26 cellular contexts compared by ENCODE assay signal in genomic region chr1:212104586-212105282, GRCh38.
DNase-seq lines count a peak whose midpoint lies in the region; ATAC-seq and TF ChIP-seq lines count a peak whose summit lies in the region.
"Had no signal": no experiment of that assay in that cellular context is flagged by ENCODE, and none has a peak within 500 bp of the region (broad histone marks: within the 10 kb centered on the region; RNA-seq: fewer than 3 reads in every experiment).

No MANE protein-coding gene starts in this region.

- TF ChIP-seq EP300 in suprapubic skin (IDR thresholded peaks at IDR 0.05) = no peak

- peak overlapping the region; percentile 41 to 71 for H3K27ac ChIP-seq in coronary artery
- H3K27ac ChIP-seq in suprapubic skin = peak overlapping the region; percentile 18
- H3K27ac ChIP-seq: 22Rv1; BLaER1 treated with 17β-estradiol and CSF1 and Interleukin-3, amounts not matched to agents 10 nM and 100 nM; cardiac muscle cell; SJCRH30; WERI-Rb-1 had no signal

- WGBS in suprapubic skin = 21% methylated on average over 3 of the region's 3 CpGs

- DNase-seq in NCI-H82 (lab: John Stamatoyannopoulos, UW) (peak; percentile 16), NCI-H82 treated with DMSO at 0.1 percent for 48 hours (lab: John Stamatoyannopoulos, UW; ENCODE audit: unreplicated experiment) (no peak), coronary artery (ENCODE audit: low spot score) (no peak), left colon (no peak), suprapubic skin (ENCODE audit: low spot score in 2 of 2) (no peak), anterior cingulate cortex (lab: John Stamatoyannopoulos, UW) (no peak)
- no peak for DNase-seq in activated CD8-positive, alpha-beta T cell treated with anti-CD3 and anti-CD28 coated beads for 36 hours
- DNase-seq in activated CD4-positive, CD25-positive, alpha-beta regulatory T cell (lab: John Stamatoyannopoulos, UW) = no peak
- DNase-seq: activated CD4-positive, alpha-beta T cell treated with anti-CD3 and anti-CD28 coated beads, Interleukin-2, amount 50 U/mL, for 4 hours; activated T-cell treated with anti-CD3 and anti-CD28 coated beads for 4 hours; Calu3; effector CD4-positive, alpha-beta T cell; MM.1S; NCI-H146; NCI-H2171 treated with DMSO at 0.1 percent for 48 hours; NCI-H748 treated with DMSO at 0.1 percent for 48 hours; occipital lobe; PC-3; SJCRH30; stimulated activated CD4-positive, alpha-beta T cell treated with anti-CD3 and anti-CD28 coated beads, Interleukin-12 subunit alpha, Interleukin-12 subunit beta, amount 100 ng/mL, for 4 hours; T-helper 2 cell; WERI-Rb-1 had no signal

- H3K27ac Mint-ChIP-seq in activated CD8-positive, alpha-beta T cell treated with anti-CD3 and anti-CD28 coated beads for 36 hours = no peak overlapping the region

- H3K4me3 ChIP-seq in coronary artery = no peak overlapping the region
- H3K4me3 ChIP-seq in suprapubic skin = no peak overlapping the region
- H3K4me3 ChIP-seq: BLaER1 treated with 17β-estradiol and CSF1 and Interleukin-3, amounts not matched to agents 10 nM and 100 nM; cardiac muscle cell; SJCRH30 had no signal

- H3K36me3 ChIP-seq in suprapubic skin = no peaks in the 10 kb centered on the region

- H3K36me3 Mint-ChIP-seq in activated CD8-positive, alpha-beta T cell treated with anti-CD3 and anti-CD28 coated beads for 36 hours (ENCODE audit: low read depth) = peaks cover 76% of the 10 kb centered on the region

- ATAC-seq in left colon = peak; percentile 97
- ATAC-seq in activated CD8-positive, alpha-beta T cell treated with anti-CD3 and anti-CD28 coated beads for 36 hours = no peak
- ATAC-seq: esophagus mucosa, PC-3 had no signal

- POLR2A ChIA-PET in activated CD8-positive, alpha-beta T cell treated with anti-CD3 and anti-CD28 coated beads for 36 hours (lab: Charles Lee) = interaction anchor here (0.6 kb wide), 1 partner anchor 58 kb away, joined by 3 read pairs; no protein-coding TSS in a partner anchor

- intact Hi-C loops in left colon (cut with DNase I, micrococcal nuclease) = no loop called here
- intact Hi-C loops in activated CD8-positive, alpha-beta T cell treated with anti-CD3 and anti-CD28 coated beads for 36 hours (cut with micrococcal nuclease) = no loop called here

- no peaks in the 10 kb centered on the region for H3K9me3 ChIP-seq in suprapubic skin
- H3K9me3 ChIP-seq: BLaER1 treated with 17β-estradiol and CSF1 and Interleukin-3, amounts not matched to agents 10 nM and 100 nM; SJCRH30 had no signal

- H3K4me3 Mint-ChIP-seq in activated CD8-positive, alpha-beta T cell treated with anti-CD3 and anti-CD28 coated beads for 36 hours = no peak overlapping the region

- CTCF ChIA-PET in activated CD8-positive, alpha-beta T cell treated with anti-CD3 and anti-CD28 coated beads for 36 hours (lab: Charles Lee) = interaction anchor here (0.8 to 4.8 kb wide), 5 partner anchors 15 to 424 kb away, joined by 3 to 24 read pairs (median 4); no protein-coding TSS in a partner anchor

- H3K27me3 Mint-ChIP-seq in activated CD8-positive, alpha-beta T cell treated with anti-CD3 and anti-CD28 coated beads for 36 hours = no peaks in the 10 kb centered on the region

- peaks cover 19% of the 10 kb centered on the region for H3K4me1 Mint-ChIP-seq in activated CD8-positive, alpha-beta T cell treated with anti-CD3 and anti-CD28 coated beads for 36 hours (ENCODE audit: low read depth)

- H3K9me3 Mint-ChIP-seq in activated CD8-positive, alpha-beta T cell treated with anti-CD3 and anti-CD28 coated beads for 36 hours = no peaks in the 10 kb centered on the region

- peaks cover 44% of the 10 kb centered on the region for H3K4me1 ChIP-seq in suprapubic skin
- H3K4me1 ChIP-seq: SJCRH30 had no signal

- H3K27me3 ChIP-seq in suprapubic skin = no peaks in the 10 kb centered on the region
- H3K27me3 ChIP-seq: BLaER1 treated with 17β-estradiol and CSF1 and Interleukin-3, amounts not matched to agents 10 nM and 100 nM; cardiac muscle cell; SJCRH30 had no signal

- no peak for TF ChIP-seq POLR2A in suprapubic skin (IDR thresholded peaks at IDR 0.05)

- TF ChIP-seq CTCF in coronary artery (IDR thresholded peaks at IDR 0.05) (no peak), suprapubic skin (IDR thresholded peaks at IDR 0.05) (no peak)
- no peak for TF ChIP-seq CTCF in activated CD8-positive, alpha-beta T cell treated with anti-CD3 and anti-CD28 coated beads for 36 hours (IDR thresholded peaks at IDR 0.05)
